10 cellular contexts compared by ENCODE assay signal in the genomic region with DNA sequence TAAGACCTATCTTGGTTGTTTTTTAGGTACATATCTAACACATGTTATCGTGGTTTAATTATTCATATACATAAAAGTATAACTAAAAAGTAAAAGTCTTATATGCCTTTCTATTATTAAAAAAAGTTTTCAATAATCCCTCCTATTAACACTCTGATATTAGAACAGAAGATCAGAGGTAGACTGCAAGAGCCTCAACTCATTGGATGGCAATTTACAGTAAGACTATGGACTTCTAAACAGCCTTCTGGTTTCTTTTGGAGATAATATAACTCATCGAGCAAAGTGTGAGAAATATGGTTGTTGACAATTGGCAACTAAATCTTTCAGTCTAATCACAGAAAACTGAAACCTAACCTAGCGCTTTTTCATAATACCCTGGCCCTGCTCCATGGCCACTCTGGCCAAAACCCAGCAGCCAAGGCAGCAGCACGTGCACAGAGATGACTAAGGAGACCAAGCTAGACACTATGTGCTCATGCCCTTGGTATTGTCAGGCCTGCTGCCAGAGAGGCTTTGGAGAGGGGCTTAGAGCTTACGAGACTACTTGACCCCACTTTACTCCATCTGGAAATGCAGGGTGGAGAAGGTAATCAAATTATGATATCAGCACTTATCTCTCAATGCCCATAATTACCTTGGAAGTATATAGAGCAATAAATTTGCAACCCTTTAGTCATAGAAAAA. TPM values are rescaled to one million over a fixed set of nuclear protein-coding genes. Genes with fewer than 3 reads are reported as not detected.
DNase-seq lines count a peak whose midpoint lies in the region; ATAC-seq and TF ChIP-seq lines count a peak whose summit lies in the region.
"Had no signal": no experiment of that assay in that cellular context is flagged by ENCODE, and none has a peak within 500 bp of the region (broad histone marks: within the 10 kb centered on the region; RNA-seq: fewer than 3 reads in every experiment).

No MANE protein-coding gene starts in this region.

- in situ Hi-C loops in mammary epithelial cell (cut with MboI; ENCODE audit: low sequenced_read_pairs in 2 of 2), result no loop called here

- no peak overlapping the region for H3K9ac ChIP-seq in mammary epithelial cell (ENCODE audit: insufficient read depth, low read length)

- no TSS peak for BruUV-seq in mammary epithelial cell (replicated peaks; lab: Mats Ljungman, UMichigan)

- 39% methylated on average over 5 of the region's 5 CpGs for WGBS in mammary epithelial cell (ENCODE audit: low coverage, missing lambda C conversion rate)
- 2 to 6% methylated on average over 5 of the region's 5 CpGs for WGBS in aorta, 2 donors

- H3K4me2 ChIP-seq in mammary epithelial cell (ENCODE audit: insufficient read depth, low read depth, low read length), result peak overlapping the region; percentile 51

- intact Hi-C loops in mammary epithelial cell (cut with micrococcal nuclease) (no loop called here), aorta (cut with DNase I) (loop anchor here in 1 of 2 donors (5.0 kb wide), 1 partner anchor 42 kb away; a partner anchor contains a TSS)

- dilution Hi-C loops in mammary epithelial cell (cut with HindIII; ENCODE audit: low sequenced_read_pairs), result loop anchor here (10.0 kb wide), 1 partner anchor 330 kb away; no protein-coding TSS in a partner anchor

- peak; percentile 93 for ATAC-seq in aorta (ENCODE audit: low FRiP score)
- no peak for ATAC-seq in GM21737 (IDR thresholded peaks at IDR 0.05; ENCODE audit: unreplicated experiment)
- ATAC-seq in GM19455 (IDR thresholded peaks at IDR 0.05; ENCODE audit: unreplicated experiment), result no peak
- ATAC-seq: naive thymus-derived CD4-positive, alpha-beta T cell had no signal

- no peak for TF ChIP-seq CTCF in mammary epithelial cell (conservative IDR thresholded peaks at IDR 0.05 in 1 of 2, IDR thresholded peaks at IDR 0.05 in 1 of 2; ENCODE audit: extremely low read depth in 1 of 2, insufficient read depth in 1 of 2, low read depth in 1 of 2, low read length in 2 of 2)

- H3K79me2 ChIP-seq in mammary epithelial cell (ENCODE audit: insufficient read depth, low read length), result peaks cover 11% of the 10 kb centered on the region

- H3K4me3 ChIP-seq in mammary epithelial cell (replicated peaks in 1 of 3; ENCODE audit: insufficient read depth in 1 of 3, low read depth in 2 of 3, low read length in 3 of 3) (no peak overlapping the region), aorta (ENCODE audit: low read length in 2 of 2) (no peak overlapping the region)

- H3K4me1 ChIP-seq in mammary epithelial cell (ENCODE audit: insufficient read depth, low read length) (peaks cover 13% of the 10 kb centered on the region), aorta (ENCODE audit: control insufficient read depth in 1 of 2, insufficient read depth in 2 of 2, low read length in 2 of 2) (peaks cover 0 to 2% of the 10 kb centered on the region in 2 donors)

- H3K27ac ChIP-seq in mammary epithelial cell (ENCODE audit: insufficient read depth, low read depth, low read length), result peak overlapping the region; percentile 28
- H3K27ac ChIP-seq in aorta (ENCODE audit: low read depth in 1 of 2, low read length in 2 of 2), result peak overlapping the region in 1 of 2 donors; percentile 17

- H3K9me3 ChIP-seq in mammary epithelial cell (replicated peaks; ENCODE audit: insufficient read depth, low read length) (no peaks in the 10 kb centered on the region), aorta (ENCODE audit: control insufficient read depth, low read length) (no peaks in the 10 kb centered on the region)

- DNase-seq in NCI-H748 (lab: John Stamatoyannopoulos, UW; ENCODE audit: unreplicated experiment) (peak; percentile 68), NCI-H748 treated with DMSO at 0.1 percent for 48 hours (lab: John Stamatoyannopoulos, UW) (no peak), mammary epithelial cell (peak; percentile 41), left kidney (ENCODE audit: low read depth, low spot score) (peak; percentile 10), aorta (peak; percentile 89 to 94), KG1 (lab: John Stamatoyannopoulos, UW) (no peak)
- DNase-seq: activated CD4-positive, alpha-beta T cell treated with anti-CD3 and anti-CD28 coated beads for 1 hour; naive thymus-derived CD4-positive, alpha-beta T cell had no signal

- H2AFZ ChIP-seq in mammary epithelial cell (ENCODE audit: low read depth, low read length), result no peak overlapping the region

- CTCF ChIA-PET in mammary epithelial cell (lab: Charles Lee; ENCODE audit: low non-redundant PET), result no interaction called here

- no peaks in the 10 kb centered on the region for H4K20me1 ChIP-seq in mammary epithelial cell (ENCODE audit: insufficient read depth, low read length)

- H3K36me3 ChIP-seq in mammary epithelial cell (ENCODE audit: insufficient read depth, low read length), result peaks cover 4% of the 10 kb centered on the region
- H3K36me3 ChIP-seq in aorta (ENCODE audit: control insufficient read depth in 1 of 2, insufficient read depth in 2 of 2, low read length in 1 of 2), result no peaks in the 10 kb centered on the region

- H3K27me3 ChIP-seq in mammary epithelial cell (ENCODE audit: insufficient read depth, low read length), result no peaks in the 10 kb centered on the region
- no peaks in the 10 kb centered on the region for H3K27me3 ChIP-seq in aorta (ENCODE audit: control insufficient read depth in 1 of 2, insufficient read depth in 2 of 2, low read length in 1 of 2)

RNA-seq across cellular contexts. Expression of a gene that starts 40.6 kb away (rescaled TPM):
- total RNA-seq in mammary epithelial cell (1 to 10 TPM; 5.3 to 7.8 TPM), aorta (10 to 100 TPM in 1 of 2 donors, 1 to 10 TPM in 1; 9.1 to 10.1 TPM)
- polyA plus RNA-seq in mammary epithelial cell (10.0 TPM), aorta (10 to 100 TPM; 11.3 to 12.5 TPM)
- 4.8 TPM for polyA minus RNA-seq in mammary epithelial cell

Comparison
In these comparisons a context has a peak if more than half of its experiments do, and no peak if none do; other contexts are left out.
1. DNase-seq: peak in NCI-H748 (single experiment), mammary epithelial cell (single experiment), left kidney (single experiment) and aorta (2 of 2); none in NCI-H748 treated with DMSO at 0.1 percent for 48 hours (single experiment) and KG1 (single experiment).